16 cellular contexts compared by ENCODE assay signal in the genomic region with DNA sequence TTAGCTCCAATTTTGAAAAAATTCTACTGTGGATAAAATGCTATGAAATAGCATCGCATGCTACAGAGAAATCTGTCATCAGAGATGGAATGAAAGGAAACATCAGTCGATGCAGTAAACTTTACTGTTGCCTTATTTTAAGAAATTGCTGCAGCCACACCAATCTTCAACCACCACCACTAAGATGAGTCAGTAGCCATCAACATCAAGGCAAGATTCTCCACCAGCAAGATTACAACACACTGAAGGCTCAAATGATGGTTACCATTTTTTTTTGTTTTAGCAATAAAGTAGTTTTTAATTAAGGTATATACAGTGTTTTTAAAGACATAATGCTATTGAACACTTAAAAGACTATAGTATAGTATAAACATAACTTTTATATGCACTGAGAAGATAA.
"Had no signal": no experiment of that assay in that cellular context is flagged by ENCODE, and none has a peak within 500 bp of the region (broad histone marks: within the 10 kb centered on the region; RNA-seq: fewer than 3 reads in every experiment).

No MANE protein-coding gene starts in this region.

- ATAC-seq: activated CD4-positive, alpha-beta T cell treated with anti-CD3 and anti-CD28 coated beads for 36 hours; esophagus mucosa; left ventricle myocardium superior; pancreas; stimulated activated naive CD8-positive, alpha-beta T cell treated with anti-CD3 and anti-CD28 coated beads, Interleukin-15, Interleukin-2, amounts not matched to agents 100 U/mL and 50 U/mL, for 24 hours had no signal

- DNase-seq: activated CD4-positive, alpha-beta memory T cell treated with anti-CD3 and anti-CD28 coated beads, Interleukin-2, amount 10 ng/mL, durations not matched to agents 7 days and 5 days; activated CD4-positive, alpha-beta T cell treated with anti-CD3 and anti-CD28 coated beads for 36 hours; activated gamma-delta T cell treated with Interleukin-2 at 50 U/mL for 16 hours; activated naive CD8-positive, alpha-beta T cell treated with anti-CD3 and anti-CD28 coated beads for 36 hours; activated T-cell treated with anti-CD3 and anti-CD28 coated beads, Interleukin-2, amount 50 U/mL, for 48 hours; anterior cingulate cortex; dorsolateral prefrontal cortex; kidney; left ventricle myocardium superior; mesendoderm; pancreas; stimulated activated CD4-positive, alpha-beta T cell treated with anti-CD3 and anti-CD28 coated beads, Interleukin-4, amount 100 ng/mL, for 1 hour; stimulated activated CD8-positive, alpha-beta memory T cell treated with anti-CD3 and anti-CD28 coated beads, Interleukin-4, amount 100 ng/mL, for 48 hours; stimulated activated naive CD8-positive, alpha-beta T cell treated with anti-CD3 and anti-CD28 coated beads, Interleukin-15, Interleukin-2, amounts not matched to agents 100 U/mL and 50 U/mL, for 24 hours; upper lobe of left lung had no signal
